Comparison of ENCODE assay signal across 9 cellular contexts in genomic region chr1:153742411-153743142, GRCh38. TPM values are rescaled to one million over a fixed set of nuclear protein-coding genes. Genes with fewer than 3 reads are reported as not detected.
DNase-seq lines count a peak whose midpoint lies in the region; ATAC-seq and TF ChIP-seq lines count a peak whose summit lies in the region.
"Had no signal": no experiment of that assay in that cellular context is flagged by ENCODE, and none has a peak within 500 bp of the region (broad histone marks: within the 10 kb centered on the region; RNA-seq: fewer than 3 reads in every experiment).

No MANE protein-coding gene starts in this region.

- CTCF ChIA-PET in activated B cell treated with CpG ODN at 0.5 μM for 24 hours (lab: Charles Lee): interaction anchor here (0.9 to 1.2 kb wide), 2 partner anchors 170 to 174 kb away, joined by 3 to 6 read pairs; no protein-coding TSS in a partner anchor

- ATAC-seq in GM18508 (IDR thresholded peaks at IDR 0.05; ENCODE audit: insufficient read depth, unreplicated experiment) (peak; percentile 50), HG02840 (IDR thresholded peaks at IDR 0.05; ENCODE audit: low FRiP score, unreplicated experiment) (peak; percentile 73), activated B cell treated with CpG ODN at 0.5 μM for 24 hours (ENCODE audit: low read depth) (peak; percentile 79)

- no peaks in the 10 kb centered on the region for H3K27me3 Mint-ChIP-seq in activated B cell treated with CpG ODN at 0.5 μM for 24 hours

- peak; percentile 17 for DNase-seq in activated B cell treated with CpG ODN at 0.5 μM for 24 hours
- DNase-seq in HUDEP-2 (lab: John Stamatoyannopoulos, UW; ENCODE audit: unreplicated experiment in 76 of 76): no peak
- no peak for DNase-seq in NCI-H2107 treated with DMSO at 0.1 percent for 48 hours (lab: John Stamatoyannopoulos, UW; ENCODE audit: unreplicated experiment)
- DNase-seq in activated CD4-positive, alpha-beta T cell treated with anti-CD3 and anti-CD28 coated beads, Interleukin-2, amount 50 U/mL, for 4 hours: no peak
- DNase-seq in NCI-H345 (lab: John Stamatoyannopoulos, UW): no peak
- DNase-seq: heart right ventricle had no signal

- H3K27me3 ChIP-seq in neutrophil: no peaks in the 10 kb centered on the region
- H3K27me3 ChIP-seq: heart right ventricle had no signal

- H3K9me3 Mint-ChIP-seq in activated B cell treated with CpG ODN at 0.5 μM for 24 hours: no peaks in the 10 kb centered on the region

- H3K27ac ChIP-seq in neutrophil: peak overlapping the region; percentile 36

- no peak for TF ChIP-seq CTCF in activated B cell treated with CpG ODN at 0.5 μM for 24 hours (IDR thresholded peaks at IDR 0.05)
- no peak for TF ChIP-seq CTCF in neutrophil (IDR thresholded peaks at IDR 0.05)

- peaks cover 76% of the 10 kb centered on the region for H3K36me3 ChIP-seq in neutrophil

- intact Hi-C loops in activated B cell treated with CpG ODN at 0.5 μM for 24 hours (cut with micrococcal nuclease): loop anchor here (1.0 to 5.0 kb wide), 2 partner anchors 10 to 35 kb away; no protein-coding TSS in a partner anchor

- H3K4me3 Mint-ChIP-seq in activated B cell treated with CpG ODN at 0.5 μM for 24 hours: peak overlapping the region; percentile 55

- H3K9me3 ChIP-seq in neutrophil: no peaks in the 10 kb centered on the region
- H3K9me3 ChIP-seq: heart right ventricle had no signal

- H3K4me3 ChIP-seq in neutrophil (ENCODE audit: low read depth in 1 of 2, low read length in 1 of 2): no peak overlapping the region
- H3K4me3 ChIP-seq: heart right ventricle had no signal

- peaks cover 35% of the 10 kb centered on the region for H3K4me1 Mint-ChIP-seq in activated B cell treated with CpG ODN at 0.5 μM for 24 hours

- H3K4me1 ChIP-seq in neutrophil (ENCODE audit: control insufficient read depth in 1 of 2, insufficient read depth in 1 of 2, low read depth in 1 of 2, low read length in 1 of 2): no peaks in the 10 kb centered on the region

- POLR2A ChIA-PET in activated B cell treated with CpG ODN at 0.5 μM for 24 hours (lab: Charles Lee): interaction anchor here (0.6 to 2.4 kb wide), 8 partner anchors 10 to 1416 kb away, joined by 3 to 22 read pairs (median 6); partner anchors contain the start of genes ILF2, INTS3 and S100A5

- peaks cover 68% of the 10 kb centered on the region for H3K36me3 Mint-ChIP-seq in activated B cell treated with CpG ODN at 0.5 μM for 24 hours (ENCODE audit: low read depth)

- peak overlapping the region; percentile 80 for H3K27ac Mint-ChIP-seq in activated B cell treated with CpG ODN at 0.5 μM for 24 hours

RNA-seq across cellular contexts. Expression of gene INTS3, which starts 14.7 kb away (rescaled TPM):
- 81.1 and 88.6 TPM in 2 replicates for total RNA-seq in activated B cell treated with CpG ODN at 0.5 μM for 24 hours

RNA-seq across cellular contexts. Expression of gene SLC27A3, which starts 32.6 kb away (rescaled TPM):
- total RNA-seq in activated B cell treated with CpG ODN at 0.5 μM for 24 hours: 7.8 and 12.6 TPM in 2 replicates
